ENCODE assay signal across 16 cellular contexts in the genomic region with DNA sequence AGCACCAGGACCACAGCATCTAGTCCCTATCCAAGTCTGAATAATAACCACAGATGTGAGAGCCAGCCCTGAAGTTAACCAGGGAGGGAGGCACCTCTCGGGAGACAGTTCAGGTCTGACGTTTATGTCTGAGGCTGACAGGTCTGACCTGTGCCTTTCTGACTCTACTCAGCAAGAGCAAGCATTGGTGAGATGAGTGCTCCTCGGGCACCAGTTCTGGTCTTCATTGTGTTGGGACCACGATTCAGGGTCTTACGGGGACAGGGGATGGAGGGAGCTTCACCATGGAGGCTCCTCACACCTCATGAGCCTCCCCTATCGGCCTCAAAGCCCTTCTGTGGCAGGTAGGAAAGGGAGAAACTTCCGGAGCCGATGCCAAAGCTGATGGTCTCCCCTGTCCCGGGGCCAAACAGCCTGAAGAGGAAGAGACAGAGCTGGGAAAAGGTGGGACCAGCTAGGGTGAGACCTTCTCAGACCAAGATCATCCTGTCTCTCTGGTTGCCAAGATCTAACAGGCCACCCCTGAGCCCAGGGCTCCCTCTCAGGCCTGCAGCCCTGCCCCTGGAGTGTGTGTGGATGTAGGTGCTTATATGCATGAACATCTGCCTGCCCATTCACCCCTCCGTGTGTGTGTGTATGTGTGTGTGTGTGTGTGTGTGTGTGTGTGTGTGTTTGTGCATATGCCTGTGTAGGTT.
A peak's percentile ranks its signal among the peaks of the same experiment; 100 is the strongest.
DNase-seq lines count a peak whose midpoint lies in the region; ATAC-seq and TF ChIP-seq lines count a peak whose summit lies in the region.
"Had no signal": no experiment of that assay in that cellular context is flagged by ENCODE, and none has a peak within 500 bp of the region (broad histone marks: within the 10 kb centered on the region; RNA-seq: fewer than 3 reads in every experiment).

No MANE protein-coding gene starts in this region.

- peaks cover 9% of the 10 kb centered on the region for H3K9me3 Mint-ChIP-seq in osteocyte (ENCODE audit: unreplicated experiment)

- H3K4me1 ChIP-seq in cardiac muscle cell (ENCODE audit: low read depth) (peaks cover 65% of the 10 kb centered on the region), right cardiac atrium (ENCODE audit: control insufficient read depth, insufficient read depth, low read length) (peaks cover 6% of the 10 kb centered on the region)
- H3K4me1 ChIP-seq: A549 had no signal

- TF ChIP-seq CTCF in cardiac muscle cell (IDR thresholded peaks at IDR 0.05; ENCODE audit: low read depth, low read length) (no peak), coronary artery (IDR thresholded peaks at IDR 0.05) (no peak), osteocyte (IDR thresholded peaks at IDR 0.05) (no peak)

- 90% methylated on average over 10 of the region's 10 CpGs for WGBS in right cardiac atrium

- H3K4me3 ChIP-seq in cardiac muscle cell (no peak overlapping the region), right cardiac atrium (ENCODE audit: low read length) (no peak overlapping the region), coronary artery (no peak overlapping the region)
- H3K4me3 ChIP-seq: A549 had no signal

- no peaks in the 10 kb centered on the region for H3K36me3 Mint-ChIP-seq in osteocyte (ENCODE audit: unreplicated experiment)

- intact Hi-C loops in right cardiac atrium (cut with DNase I): no loop called here

- H3K27ac ChIP-seq in cardiac muscle cell (peak overlapping the region; percentile 99), right cardiac atrium (ENCODE audit: low read length) (no peak overlapping the region), coronary artery (no peak overlapping the region)
- H3K27ac ChIP-seq: A549, HL-60 had no signal

- H3K4me1 Mint-ChIP-seq in osteocyte (ENCODE audit: unreplicated experiment): no peaks in the 10 kb centered on the region

- H3K27me3 ChIP-seq in cardiac muscle cell: no peaks in the 10 kb centered on the region
- H3K27me3 ChIP-seq in right cardiac atrium (ENCODE audit: control insufficient read depth, insufficient read depth): no peaks in the 10 kb centered on the region

- H3K36me3 ChIP-seq in cardiac muscle cell: no peaks in the 10 kb centered on the region

- H3K4me3 Mint-ChIP-seq in osteocyte (ENCODE audit: unreplicated experiment): no peak overlapping the region

- DNase-seq in cardiac muscle cell (ENCODE audit: low read depth in 1 of 2, low spot score in 1 of 2) (no peak), right cardiac atrium (no peak), coronary artery (ENCODE audit: low spot score) (peak; percentile 59), osteocyte (ENCODE audit: extremely low spot score, unreplicated experiment) (peak; percentile 81), ureter (ENCODE audit: low spot score) (peak; percentile 25), RPMI8226 (no peak), NCI-H526 treated with DMSO at 0.1 percent for 48 hours (lab: John Stamatoyannopoulos, UW) (no peak)
- DNase-seq: C1 segment of cervical spinal cord, DMS 273 treated with DMSO at 0.1 percent for 48 hours, NCI-H187, NCI-H226, NCI-H524 treated with DMSO at 0.1 percent for 48 hours, SHP77 treated with DMSO at 0.1 percent for 48 hours had no signal

- no peak overlapping the region for H3K27ac Mint-ChIP-seq in osteocyte (ENCODE audit: unreplicated experiment)

- peaks cover 19% of the 10 kb centered on the region for H3K27me3 Mint-ChIP-seq in osteocyte (ENCODE audit: unreplicated experiment)

- ATAC-seq in right cardiac atrium: no peak
- no peak for ATAC-seq in HG02763 (IDR thresholded peaks at IDR 0.05; ENCODE audit: unreplicated experiment)
- ATAC-seq: A549 had no signal

- no peaks in the 10 kb centered on the region for H3K9me3 ChIP-seq in cardiac muscle cell (ENCODE audit: low read depth)
- no peaks in the 10 kb centered on the region for H3K9me3 ChIP-seq in right cardiac atrium (ENCODE audit: control insufficient read depth, low read length)

Comparison
In these comparisons a context has a peak if more than half of its experiments do, and no peak if none do; other contexts are left out.
1. DNase-seq: peak in coronary artery (single experiment), osteocyte (single experiment) and ureter (single experiment); none in cardiac muscle cell (0 of 2), right cardiac atrium (0 of 3), RPMI8226 (single experiment) and NCI-H526 treated with DMSO at 0.1 percent for 48 hours (single experiment).